12 cellular contexts compared by ENCODE assay signal in the genomic region with DNA sequence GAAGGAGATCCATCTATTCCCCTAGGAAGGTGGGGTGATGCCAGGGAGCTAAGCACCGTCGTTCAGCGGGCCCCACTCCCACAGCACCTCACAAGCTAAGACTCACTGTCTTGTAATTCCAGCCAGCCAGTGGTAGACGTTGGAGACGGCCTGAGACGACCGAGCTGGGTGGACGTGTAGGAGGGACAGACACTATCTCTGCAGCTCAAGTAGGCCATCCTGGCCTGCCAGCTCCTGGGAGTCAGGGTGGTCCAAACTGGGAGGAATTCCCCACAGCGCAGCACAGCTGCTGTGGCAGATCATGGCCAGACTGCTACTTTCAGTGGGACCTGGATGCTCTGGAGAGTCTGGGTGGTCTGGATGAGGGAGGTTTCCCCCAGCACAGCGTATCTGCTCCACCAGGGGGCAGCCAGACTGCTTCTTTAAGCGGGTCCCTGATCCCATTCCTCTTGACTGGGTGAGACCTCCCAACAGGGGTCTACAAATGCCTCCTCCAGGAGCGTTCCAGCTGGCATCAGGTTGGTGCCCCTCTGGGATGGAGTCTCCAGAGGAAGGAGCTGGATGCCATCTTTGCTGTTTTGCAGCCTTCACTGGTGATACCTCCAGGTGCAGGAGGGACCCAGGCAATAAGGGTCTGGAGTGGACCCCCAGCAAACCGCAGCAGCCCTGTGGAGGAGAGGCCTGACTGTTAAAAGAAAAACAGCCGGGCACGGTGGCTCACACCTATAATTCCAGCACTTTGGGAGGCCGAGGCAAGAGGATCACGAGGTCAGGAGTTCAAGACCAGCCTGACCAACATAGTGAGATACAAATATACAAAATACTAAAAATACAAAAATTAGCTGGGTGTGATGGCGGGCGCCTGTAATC. TPM values are rescaled to one million over a fixed set of nuclear protein-coding genes. Genes with fewer than 3 reads are reported as not detected.
DNase-seq lines count a peak whose midpoint lies in the region; ATAC-seq and TF ChIP-seq lines count a peak whose summit lies in the region.
"Had no signal": no experiment of that assay in that cellular context is flagged by ENCODE, and none has a peak within 500 bp of the region (broad histone marks: within the 10 kb centered on the region; RNA-seq: fewer than 3 reads in every experiment).

No MANE protein-coding gene starts in this region.

- in situ Hi-C loops in transverse colon (cut with MboI; ENCODE audit: low pct_ligation_motif_present in 1 of 4, low pct_unique_long_range_greater_than_20kb in 1 of 4, low sequenced_read_pairs in 3 of 4) = no loop called here

- no peaks in the 10 kb centered on the region for H3K79me2 ChIP-seq in osteoblast (ENCODE audit: insufficient read depth, low read length)

- TF ChIP-seq CTCF in osteoblast (IDR thresholded peaks at IDR 0.05; ENCODE audit: extremely low read depth, low read depth, low read length) (peak; percentile 17), transverse colon (IDR thresholded peaks at IDR 0.05) (no peak)

- no peaks in the 10 kb centered on the region for H3K36me3 ChIP-seq in osteoblast (ENCODE audit: insufficient read depth, low read length)
- no peaks in the 10 kb centered on the region for H3K36me3 ChIP-seq in transverse colon

- TF ChIP-seq EP300 in transverse colon (IDR thresholded peaks at IDR 0.05; ENCODE audit: low read depth) = no peak

- H3K27me3 Mint-ChIP-seq in central memory CD8-positive, alpha-beta T cell = no peaks in the 10 kb centered on the region

- H3K27ac ChIP-seq in osteoblast (ENCODE audit: low read depth, low read length) (no peak overlapping the region), transverse colon (no peak overlapping the region)
- H3K27ac ChIP-seq: BLaER1, psoas muscle had no signal

- H3K36me3 Mint-ChIP-seq in central memory CD8-positive, alpha-beta T cell (ENCODE audit: insufficient read depth) = peaks cover 17% of the 10 kb centered on the region

- DNase-seq in activated T-cell treated with anti-CD3 and anti-CD28 coated beads for 1 hour (ENCODE audit: low read depth) (peak; percentile 20), activated T-cell treated with anti-CD3 and anti-CD28 coated beads for 4 hours (no peak), NCI-H69 (lab: John Stamatoyannopoulos, UW) (peak; percentile 20), osteoblast (ENCODE audit: insufficient read length, low spot score, missing footprints) (no peak), NCI-H446 treated with DMSO at 0.1 percent for 48 hours (lab: John Stamatoyannopoulos, UW) (no peak), transverse colon (no peak)
- DNase-seq in central memory CD8-positive, alpha-beta T cell (ENCODE audit: low spot score in 2 of 2) = no peak
- DNase-seq: caudate nucleus, NCI-H226, psoas muscle had no signal

- 94 to 100% methylated on average over 6 to 18 of the region's 19 CpGs for WGBS in transverse colon (ENCODE audit: low coverage in 1 of 2), 2 donors

- intact Hi-C loops in transverse colon (cut with DNase I; ENCODE audit: low total_unique reads) = no loop called here

- H3K9me3 Mint-ChIP-seq in central memory CD8-positive, alpha-beta T cell = no peaks in the 10 kb centered on the region

- peak; percentile 24 for ATAC-seq in central memory CD8-positive, alpha-beta T cell (replicated peaks; ENCODE audit: extremely low read depth, poor library complexity, severe bottlenecking)
- ATAC-seq in GM21423 (IDR thresholded peaks at IDR 0.05; ENCODE audit: unreplicated experiment) = no peak
- ATAC-seq: psoas muscle had no signal

- H3K9me3 ChIP-seq in osteoblast (ENCODE audit: low read depth, low read length) = no peaks in the 10 kb centered on the region
- H3K9me3 ChIP-seq in transverse colon = no peaks in the 10 kb centered on the region
- H3K9me3 ChIP-seq: BLaER1, psoas muscle had no signal

- H3K4me3 ChIP-seq in osteoblast (ENCODE audit: insufficient read depth, low read length) (no peak overlapping the region), transverse colon (no peak overlapping the region)
- H3K4me3 ChIP-seq: BLaER1, psoas muscle had no signal

- no peak for TF ChIP-seq POLR2A in transverse colon (IDR thresholded peaks at IDR 0.05)

- H3K4me2 ChIP-seq in osteoblast (ENCODE audit: insufficient read depth, low read length) = no peak overlapping the region
- H3K4me2 ChIP-seq: BLaER1 had no signal

- no peaks in the 10 kb centered on the region for H4K20me1 ChIP-seq in osteoblast (ENCODE audit: insufficient read depth, low read length)
- H4K20me1 ChIP-seq: BLaER1 had no signal

- no peak overlapping the region for H2AFZ ChIP-seq in osteoblast (ENCODE audit: low read length)

- H3K4me1 Mint-ChIP-seq in central memory CD8-positive, alpha-beta T cell = peaks cover 36% of the 10 kb centered on the region

- H3K4me1 ChIP-seq in osteoblast (ENCODE audit: insufficient read depth, low read length) (no peaks in the 10 kb centered on the region), transverse colon (no peaks in the 10 kb centered on the region)
- H3K4me1 ChIP-seq: psoas muscle had no signal

- no peak overlapping the region for H3K27ac Mint-ChIP-seq in central memory CD8-positive, alpha-beta T cell (ENCODE audit: low read depth)

- H3K27me3 ChIP-seq in osteoblast (ENCODE audit: insufficient read depth, low read length) (no peaks in the 10 kb centered on the region), transverse colon (no peaks in the 10 kb centered on the region)
- H3K27me3 ChIP-seq: BLaER1 had no signal

- no peak overlapping the region for H3K4me3 Mint-ChIP-seq in central memory CD8-positive, alpha-beta T cell

RNA-seq across cellular contexts. Expression of a gene that starts 27.6 kb away (rescaled TPM):
- 26.4 and 30.4 TPM in 2 replicates for total RNA-seq in osteoblast
- total RNA-seq in transverse colon = 10 to 100 TPM in 2 of 4 donors, 1 to 10 TPM in 1, under 1 TPM in 1; 0.60 to 12.7 (median 7.8) TPM

RNA-seq across cellular contexts. Expression of a gene that starts 51.0 kb away (rescaled TPM):
- total RNA-seq in osteoblast = not detected in 2 replicates
- 1 to 10 TPM in 2 of 4 donors, not detected in 2; 1.7 to 5.3 TPM for total RNA-seq in transverse colon
- total RNA-seq: psoas muscle had no signal

Comparison
In these comparisons a context has a peak if more than half of its experiments do, and no peak if none do; other contexts are left out.
1. DNase-seq: peak in activated T-cell treated with anti-CD3 and anti-CD28 coated beads for 1 hour (single experiment) and NCI-H69 (single experiment); none in activated T-cell treated with anti-CD3 and anti-CD28 coated beads for 4 hours (single experiment), central memory CD8-positive, alpha-beta T cell (0 of 2), osteoblast (single experiment), NCI-H446 treated with DMSO at 0.1 percent for 48 hours (single experiment) and transverse colon (single experiment).